25 cellular contexts compared by ENCODE assay signal in the genomic region with DNA sequence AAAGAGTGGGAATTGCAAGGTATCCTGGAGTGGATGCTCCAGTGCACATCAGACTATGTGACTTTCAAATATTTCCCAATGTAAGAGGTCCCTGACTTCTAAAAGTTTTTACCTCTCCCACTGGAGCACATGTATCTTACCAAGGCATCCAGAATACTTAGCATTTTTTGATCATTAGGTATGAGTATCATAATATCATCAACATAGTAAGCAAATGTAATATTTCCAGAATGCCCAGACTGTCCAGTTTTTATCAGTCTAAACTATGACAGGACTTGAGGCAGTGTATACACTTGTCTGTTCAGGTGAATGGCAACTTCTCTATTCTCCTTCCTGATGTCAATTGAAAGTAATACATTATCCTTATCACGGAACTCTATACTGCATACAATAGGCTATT.
"Had no signal": no experiment of that assay in that cellular context is flagged by ENCODE, and none has a peak within 500 bp of the region (broad histone marks: within the 10 kb centered on the region; RNA-seq: fewer than 3 reads in every experiment).

No MANE protein-coding gene starts in this region.

- H3K36me3 ChIP-seq: colonic mucosa, esophagus muscularis mucosa, esophagus squamous epithelium, gastrocnemius medialis, gastroesophageal sphincter, heart left ventricle, heart right ventricle had no signal

- H3K4me3 Mint-ChIP-seq: dendritic cell treated with granulocyte-macrophage colony-stimulating factor and Interleukin-4, amounts not matched to agents 40 ng/mL and 50 ng/mL, for 4 days; effector memory CD8-positive, alpha-beta T cell; endodermal cell had no signal

- H3K4me3 ChIP-seq: colonic mucosa, coronary artery, dorsolateral prefrontal cortex, esophagus muscularis mucosa, esophagus squamous epithelium, gastrocnemius medialis, gastroesophageal sphincter, heart left ventricle, heart right ventricle had no signal

- H3K27me3 ChIP-seq: colonic mucosa, dorsolateral prefrontal cortex, esophagus muscularis mucosa, esophagus squamous epithelium, foreskin keratinocyte, gastrocnemius medialis, gastroesophageal sphincter, heart left ventricle, heart right ventricle had no signal

- H3K27me3 Mint-ChIP-seq: dendritic cell treated with granulocyte-macrophage colony-stimulating factor and Interleukin-4, amounts not matched to agents 40 ng/mL and 50 ng/mL, for 4 days had no signal

- H3K4me1 ChIP-seq: colonic mucosa, esophagus muscularis mucosa, esophagus squamous epithelium, foreskin keratinocyte, gastrocnemius medialis, gastroesophageal sphincter, heart left ventricle had no signal

- H3K27ac ChIP-seq: colonic mucosa, coronary artery, dorsolateral prefrontal cortex, epithelial cell of prostate, esophagus muscularis mucosa, esophagus squamous epithelium, foreskin keratinocyte, gastrocnemius medialis, gastroesophageal sphincter, heart left ventricle, heart right ventricle had no signal

- ATAC-seq: effector memory CD8-positive, alpha-beta T cell; esophagus mucosa; foreskin keratinocyte; gastrocnemius medialis; gastroesophageal sphincter; heart right ventricle had no signal

- DNase-seq: colonic mucosa; cortex of kidney; dermis blood vessel endothelial cell; dorsolateral prefrontal cortex; effector CD4-positive, alpha-beta T cell; effector CD8-positive, alpha-beta T cell; effector memory CD4-positive, alpha-beta T cell; effector memory CD8-positive, alpha-beta T cell; endodermal cell; erythroblast; esophagus squamous epithelium; foreskin fibroblast; foreskin keratinocyte; foreskin melanocyte; gastrocnemius medialis; glutamatergic neuron; head of caudate nucleus; heart left ventricle; heart right ventricle had no signal

- H3K9me3 ChIP-seq: colonic mucosa, esophagus muscularis mucosa, esophagus squamous epithelium, gastrocnemius medialis, gastroesophageal sphincter had no signal

- H3K27ac Mint-ChIP-seq: dendritic cell treated with granulocyte-macrophage colony-stimulating factor and Interleukin-4, amounts not matched to agents 40 ng/mL and 50 ng/mL, for 4 days; effector memory CD8-positive, alpha-beta T cell; endodermal cell had no signal

- H3K4me1 Mint-ChIP-seq: endodermal cell had no signal

- H3K9me3 Mint-ChIP-seq: effector memory CD8-positive, alpha-beta T cell had no signal
